19 cellular contexts compared by ENCODE assay signal in genomic region chr11:109486129-109486528, GRCh38.
DNase-seq lines count a peak whose midpoint lies in the region; ATAC-seq lines count a peak whose summit lies in the region.
"Had no signal": no experiment of that assay in that cellular context is flagged by ENCODE, and none has a peak within 500 bp of the region (broad histone marks: within the 10 kb centered on the region; RNA-seq: fewer than 3 reads in every experiment).

No MANE protein-coding gene starts in this region.

- peak; percentile 60 for DNase-seq in NCI-H2107 treated with DMSO at 0.1 percent for 48 hours (lab: John Stamatoyannopoulos, UW; ENCODE audit: unreplicated experiment)
- no peak for DNase-seq in NCI-H2107 (lab: John Stamatoyannopoulos, UW)
- DNase-seq in NCI-H2029 (lab: John Stamatoyannopoulos, UW) = peak; percentile 92
- DNase-seq in NCI-H69 (lab: John Stamatoyannopoulos, UW) = peak; percentile 98
- no peak for DNase-seq in KBM-7
- no peak for DNase-seq in stimulated activated CD4-positive, alpha-beta T cell treated with anti-CD3 and anti-CD28 coated beads, Interleukin-2, amount 100 ng/mL, for 24 hours
- DNase-seq: activated CD8-positive, alpha-beta T cell treated with anti-CD3 and anti-CD28 coated beads, Interleukin-2, amount 10 ng/mL, durations not matched to agents 7 days and 5 days; activated gamma-delta T cell treated with Interleukin-2 at 50 U/mL for 16 hours; activated T-cell treated with anti-CD3 and anti-CD28 coated beads, Interleukin-2, amount 50 U/mL, for 24 hours; CD4-positive, alpha-beta memory T cell; effector CD4-positive, alpha-beta T cell; H9; head of caudate nucleus; mesenchymal stem cell; MV-4-11; NCI-H446; T-helper 1 cell had no signal

- in situ Hi-C loops in KBM-7 (cut with MboI; ENCODE audit: low pct_unique_long_range_greater_than_20kb, low sequenced_read_pairs) = no loop called here

- ATAC-seq in HG03521 (IDR thresholded peaks at IDR 0.05; ENCODE audit: unreplicated experiment) (no peak), GM21723 (IDR thresholded peaks at IDR 0.05; ENCODE audit: unreplicated experiment) (no peak)
- ATAC-seq: activated CD8-positive, alpha-beta T cell treated with anti-CD3 and anti-CD28 coated beads, Interleukin-2, amount 10 ng/mL, durations not matched to agents 7 days and 5 days had no signal

Comparison
In these comparisons a context has a peak if more than half of its experiments do, and no peak if none do; other contexts are left out.
1. DNase-seq: peak in NCI-H2107 treated with DMSO at 0.1 percent for 48 hours (single experiment), NCI-H2029 (single experiment) and NCI-H69 (single experiment); none in NCI-H2107 (single experiment), KBM-7 (single experiment) and stimulated activated CD4-positive, alpha-beta T cell treated with anti-CD3 and anti-CD28 coated beads, Interleukin-2, amount 100 ng/mL, for 24 hours (0 of 2).